Comparison of ENCODE assay signal across 3 cellular contexts in genomic region chr22:37468201-37468695, GRCh38. TPM values are rescaled to one million over a fixed set of nuclear protein-coding genes. Genes with fewer than 3 reads are reported as not detected.
"Had no signal": no experiment of that assay in that cellular context is flagged by ENCODE, and none has a peak within 500 bp of the region (broad histone marks: within the 10 kb centered on the region; RNA-seq: fewer than 3 reads in every experiment).

No MANE protein-coding gene starts in this region.

RNA-seq across cellular contexts. Expression of gene MFNG, which starts 17.9 kb away (rescaled TPM):
- total RNA-seq: smooth muscle cell had no signal

RNA-seq across cellular contexts. Expression of gene ELFN2, which starts 41.0 kb away (rescaled TPM):
- total RNA-seq: psoas muscle, vagina had no signal
